In the genomic region with DNA sequence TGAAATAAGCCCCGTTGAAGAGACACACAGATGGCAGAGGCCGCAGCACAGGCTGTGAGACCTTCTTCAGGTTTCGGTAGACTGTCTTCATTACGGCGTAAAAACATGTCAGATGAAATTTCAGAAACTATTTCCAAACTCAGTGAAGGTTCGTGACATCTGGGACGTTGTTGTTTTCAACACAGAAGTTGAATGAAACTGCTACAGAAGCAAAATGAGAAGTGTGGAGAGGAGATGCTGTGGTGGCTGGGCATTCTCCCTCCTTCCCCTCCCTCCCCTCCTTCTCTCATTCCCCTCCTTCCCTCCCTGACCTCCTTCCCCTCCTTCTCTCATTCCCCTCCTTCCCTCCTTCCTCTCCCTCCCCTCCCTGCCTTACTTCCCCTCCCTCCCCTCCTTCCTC, we compare ENCODE assay signal across 12 cellular contexts.
DNase-seq lines count a peak whose midpoint lies in the region; ATAC-seq, FAIRE-seq and TF ChIP-seq lines count a peak whose summit lies in the region.
"Had no signal": no experiment of that assay in that cellular context is flagged by ENCODE, and none has a peak within 500 bp of the region (broad histone marks: within the 10 kb centered on the region; RNA-seq: fewer than 3 reads in every experiment).

No MANE protein-coding gene starts in this region.

- no peak for ATAC-seq in HepG2
- no peak for ATAC-seq in right lobe of liver
- ATAC-seq in HG02623 (IDR thresholded peaks at IDR 0.05; ENCODE audit: unreplicated experiment), result peak; percentile 51
- ATAC-seq in IMR-90 (ENCODE audit: low read depth), result no peak
- ATAC-seq: A549 had no signal

- H3K23ac ChIP-seq in IMR-90 (ENCODE audit: low read depth, low read length), result no peak overlapping the region

- DNase-seq in HepG2 (ENCODE audit: low spot score) (no peak), right lobe of liver (no peak), IMR-90 (no peak), uterus (no peak), vagina (ENCODE audit: extremely low spot score in 2 of 2) (no peak), osteocyte (ENCODE audit: extremely low spot score, unreplicated experiment) (no peak), left ventricle myocardium inferior (no peak)
- DNase-seq: mesenchymal stem cell, NCI-H1694 had no signal

- intact Hi-C loops in HepG2 (cut with micrococcal nuclease; ENCODE audit: unreplicated experiment) (no loop called here), right lobe of liver (cut with DNase I) (no loop called here), IMR-90 (cut with micrococcal nuclease) (no loop called here), uterus (cut with DNase I; ENCODE audit: low total_unique reads) (no loop called here), vagina (cut with DNase I) (no loop called here), left ventricle myocardium inferior (cut with micrococcal nuclease) (no loop called here)

- H3K27me3 Mint-ChIP-seq in osteocyte (ENCODE audit: unreplicated experiment), result no peaks in the 10 kb centered on the region

- H3K9ac ChIP-seq in HepG2 (ENCODE audit: insufficient read depth, low read depth, low read length) (no peak overlapping the region), IMR-90 (ENCODE audit: low read depth, low read length) (no peak overlapping the region)

- BruUV-seq in HepG2 (replicated peaks; lab: Mats Ljungman, UMichigan), result no TSS peak
- BruUV-seq in IMR-90 (replicated peaks; lab: Mats Ljungman, UMichigan), result no TSS peak

- TF ChIP-seq CTCF in HepG2 (CRISPR knock-in tag; IDR thresholded peaks at IDR 0.05) (no peak), right lobe of liver (IDR thresholded peaks at IDR 0.05) (no peak), IMR-90 (conservative IDR thresholded peaks at IDR 0.05; ENCODE audit: low read depth, low read length) (no peak), uterus (IDR thresholded peaks at IDR 0.05) (no peak), vagina (IDR thresholded peaks at IDR 0.05) (no peak), osteocyte (IDR thresholded peaks at IDR 0.05) (no peak), left ventricle myocardium inferior (IDR thresholded peaks at IDR 0.05; ENCODE audit: borderline replicate concordance) (no peak)

- H2AFZ ChIP-seq in HepG2 (ENCODE audit: low read length), result no peak overlapping the region
- no peak overlapping the region for H2AFZ ChIP-seq in IMR-90 (replicated peaks; ENCODE audit: low read length, poor library complexity)

- H3K36me3 ChIP-seq in HepG2 (replicated peaks in 1 of 2; ENCODE audit: control insufficient read depth in 1 of 2, insufficient read depth in 2 of 2, low read length in 2 of 2) (peaks cover 12 to 39% of the 10 kb centered on the region in 2 experiments; a peak in 4 of 5 replicates), right lobe of liver (peaks cover 0 to 6% (median 2%) of the 10 kb centered on the region in 4 donors), IMR-90 (ENCODE audit: control insufficient read depth, insufficient read depth, low read length) (no peaks in the 10 kb centered on the region; the same call in 1 of the 2 replicates), uterus (no peaks in the 10 kb centered on the region), vagina (no peaks in the 10 kb centered on the region), left ventricle myocardium inferior (peaks cover 25% of the 10 kb centered on the region)

- H3K4me3 ChIP-seq in HepG2 (replicated peaks in 1 of 3; ENCODE audit: insufficient read depth in 1 of 3, low read depth in 2 of 3, low read length in 3 of 3), result no peak overlapping the region
- no peak overlapping the region for H3K4me3 ChIP-seq in right lobe of liver
- no peak overlapping the region for H3K4me3 ChIP-seq in IMR-90 (ENCODE audit: insufficient read depth, low read depth, low read length)
- no peak overlapping the region for H3K4me3 ChIP-seq in uterus
- no peak overlapping the region for H3K4me3 ChIP-seq in vagina
- H3K4me3 ChIP-seq in left ventricle myocardium inferior, result no peak overlapping the region
- H3K4me3 ChIP-seq: A549 had no signal

- H4K5ac ChIP-seq in IMR-90 (ENCODE audit: low read depth, low read length), result no peak overlapping the region

- no peak for TF ChIP-seq POLR2A in HepG2 (IDR thresholded peaks at IDR 0.05; ENCODE audit: insufficient read depth in 1 of 2, low read depth in 2 of 2, low read length in 2 of 2)
- no peak for TF ChIP-seq POLR2A in right lobe of liver (IDR thresholded peaks at IDR 0.05)
- TF ChIP-seq POLR2A in IMR-90 (IDR thresholded peaks at IDR 0.05; ENCODE audit: low read depth, low read length), result no peak
- no peak for TF ChIP-seq POLR2A in uterus (IDR thresholded peaks at IDR 0.05)
- no peak for TF ChIP-seq POLR2A in vagina (IDR thresholded peaks at IDR 0.05)

- no peak overlapping the region for H4K8ac ChIP-seq in IMR-90 (ENCODE audit: low read depth in 2 of 2, low read length in 2 of 2)

- FAIRE-seq in HepG2 (lab: Jason Lieb, UNC), result no peak
- FAIRE-seq: A549, G401.6 had no signal

- H3K4me1 Mint-ChIP-seq in osteocyte (ENCODE audit: unreplicated experiment), result no peaks in the 10 kb centered on the region

- H2BK5ac ChIP-seq in IMR-90 (ENCODE audit: low read depth, low read length, poor library complexity, severe bottlenecking), result no peak overlapping the region

- dilution Hi-C loops in IMR-90 (cut with HindIII; ENCODE audit: low sequenced_read_pairs, unreplicated experiment), result no loop called here

- H3K27ac Mint-ChIP-seq in osteocyte (ENCODE audit: unreplicated experiment), result no peak overlapping the region

- no peak overlapping the region for H3K4me2 ChIP-seq in HepG2 (ENCODE audit: low read depth, low read length)
- no peak overlapping the region for H3K4me2 ChIP-seq in IMR-90 (ENCODE audit: low read depth, low read length)
- H3K4me2 ChIP-seq: A549 had no signal

- H4K20me1 ChIP-seq in HepG2 (ENCODE audit: insufficient read depth, low read length) (peaks cover 7% of the 10 kb centered on the region; the same call in 1 of the 2 replicates), IMR-90 (ENCODE audit: insufficient read depth, low read length) (no peaks in the 10 kb centered on the region)

- H3K9me1 ChIP-seq in IMR-90 (ENCODE audit: insufficient read depth, low read length), result peaks cover 4% of the 10 kb centered on the region; the same call in 1 of the 2 replicates

- H3K79me1 ChIP-seq in IMR-90 (ENCODE audit: low read depth in 1 of 2, low read length in 2 of 2), result no peaks in the 10 kb centered on the region

- H3K4ac ChIP-seq in IMR-90 (ENCODE audit: low read depth, low read length), result no peak overlapping the region

- no peak overlapping the region for H3K56ac ChIP-seq in IMR-90 (ENCODE audit: extremely low read depth, insufficient read depth, low read length)

- POLR2A ChIA-PET in HepG2 (lab: Yijun Ruan, JAX) (no interaction called here), IMR-90 (lab: Charles Lee; ENCODE audit: unreplicated experiment) (no interaction called here)

- no peak overlapping the region for H2BK20ac ChIP-seq in IMR-90 (ENCODE audit: low read depth, low read length)

- H3K9me3 ChIP-seq in HepG2 (ENCODE audit: low read length) (no peaks in the 10 kb centered on the region), right lobe of liver (no peaks in the 10 kb centered on the region), IMR-90 (ENCODE audit: control insufficient read depth, insufficient read depth, low read length) (no peaks in the 10 kb centered on the region; the same call in 1 of the 2 replicates), uterus (no peaks in the 10 kb centered on the region), vagina (no peaks in the 10 kb centered on the region), left ventricle myocardium inferior (replicated peaks) (no peaks in the 10 kb centered on the region)
- H3K9me3 ChIP-seq: A549 had no signal

- no peak overlapping the region for H2BK15ac ChIP-seq in IMR-90 (ENCODE audit: low read depth, low read length)

- H3K14ac ChIP-seq in IMR-90 (replicated peaks; ENCODE audit: low read depth, low read length), result no peak overlapping the region

- no peak overlapping the region for H2BK120ac ChIP-seq in IMR-90 (ENCODE audit: low read depth, low read length)

- no peak overlapping the region for H4K91ac ChIP-seq in IMR-90 (ENCODE audit: insufficient read depth, low read depth, low read length)

- in situ Hi-C loops in HepG2 (cut with HindIII; ENCODE audit: extremely low pct_ligation_motif_present, low pct_unique_long_range_greater_than_20kb) (no loop called here), IMR-90 (cut with MboI; ENCODE audit: low sequenced_read_pairs) (no loop called here)

- H2AK9ac ChIP-seq in IMR-90 (replicated peaks; ENCODE audit: low read depth, low read length, poor library complexity), result no peak overlapping the region

- peak overlapping the region; percentile 45; the same call in 1 of the 2 replicates for H2AK5ac ChIP-seq in IMR-90 (ENCODE audit: low read depth, low read length)

- TF ChIP-seq RAD21 in HepG2 (CRISPR knock-in tag; IDR thresholded peaks at IDR 0.05) (no peak), IMR-90 (IDR thresholded peaks at IDR 0.05; ENCODE audit: low read length) (no peak)

- CTCF ChIA-PET in HepG2 (lab: Yijun Ruan, JAX; ENCODE audit: low intra/inter-chr PET ratio, low total read pairs), result no interaction called here
- CTCF ChIA-PET in IMR-90 (lab: Yijun Ruan, JAX), result no interaction called here

- H3K9me3 Mint-ChIP-seq in osteocyte (ENCODE audit: unreplicated experiment), result peaks cover 19% of the 10 kb centered on the region

- no peaks in the 10 kb centered on the region for H3K79me2 ChIP-seq in HepG2 (ENCODE audit: insufficient read depth, low read length)

- TF ChIP-seq EP300 in HepG2 (IDR thresholded peaks at IDR 0.05; ENCODE audit: low read depth in 2 of 2, low read length in 2 of 2) (no peak), HepG2 (CRISPR knock-in tag; IDR thresholded peaks at IDR 0.05; ENCODE audit: borderline replicate concordance) (no peak)

- H3K27ac ChIP-seq in HepG2 (ENCODE audit: extremely low read length, insufficient read depth, low read length) (no peak overlapping the region), right lobe of liver (no peak overlapping the region), IMR-90 (ENCODE audit: insufficient read depth, low read length) (no peak overlapping the region), uterus (peak overlapping the region; percentile 12 to 56), vagina (no peak overlapping the region), left ventricle myocardium inferior (replicated peaks) (no peak overlapping the region)
- H3K27ac ChIP-seq: A549 had no signal

- H3K4me1 ChIP-seq in HepG2 (ENCODE audit: insufficient read depth, low read length), result peaks cover 16% of the 10 kb centered on the region; the same call in 1 of the 2 replicates
- H3K4me1 ChIP-seq in right lobe of liver, result peaks cover 0 to 3% (median 0%) of the 10 kb centered on the region in 4 donors
- H3K4me1 ChIP-seq in IMR-90 (ENCODE audit: control insufficient read depth, insufficient read depth, low read length), result peaks cover 2% of the 10 kb centered on the region; the same call in 1 of the 2 replicates
- H3K4me1 ChIP-seq in uterus, result no peaks in the 10 kb centered on the region
- no peaks in the 10 kb centered on the region for H3K4me1 ChIP-seq in vagina
- H3K4me1 ChIP-seq in left ventricle myocardium inferior, result no peaks in the 10 kb centered on the region
- H3K4me1 ChIP-seq: A549 had no signal

- H3K27me3 ChIP-seq in HepG2 (ENCODE audit: control insufficient read depth in 1 of 2, insufficient read depth in 2 of 2, low read length in 2 of 2) (no peaks in the 10 kb centered on the region), right lobe of liver (no peaks in the 10 kb centered on the region), IMR-90 (ENCODE audit: control insufficient read depth, insufficient read depth, low read length) (no peaks in the 10 kb centered on the region), uterus (no peaks in the 10 kb centered on the region), vagina (no peaks in the 10 kb centered on the region), left ventricle myocardium inferior (ENCODE audit: low read depth) (no peaks in the 10 kb centered on the region)

- no peak overlapping the region for H3K4me3 Mint-ChIP-seq in osteocyte (ENCODE audit: unreplicated experiment)

- WGBS in HepG2 (ENCODE audit: low lambda C conversion rate), result 92% methylated on average over 7 of the region's 7 CpGs
- WGBS in right lobe of liver (ENCODE audit: insufficient coverage, low coverage, low lambda C conversion rate, missing lambda C conversion rate), result 76% methylated on average over 2 of the region's 7 CpGs
- 93% methylated on average over 3 of the region's 7 CpGs; no CpG with 5 or more reads in 1 of the 2 experiments for WGBS in IMR-90 (ENCODE audit: extremely low coverage in 2 of 2, insufficient read length in 1 of 2), 2 experiments

- no peak overlapping the region for H3K18ac ChIP-seq in IMR-90 (ENCODE audit: low read depth, low read length)

- peaks cover 4% of the 10 kb centered on the region for H3K36me3 Mint-ChIP-seq in osteocyte (ENCODE audit: unreplicated experiment)

Comparison
In these comparisons a context has a peak if more than half of its experiments do, and no peak if none do; other contexts are left out.
1. H3K27ac ChIP-seq: peak in uterus (2 of 2); none in HepG2 (single experiment), right lobe of liver (0 of 3), IMR-90 (single experiment), vagina (single experiment) and left ventricle myocardium inferior (single experiment).